Comparison of ENCODE assay signal across 8 cellular contexts in genomic region chr21:32826317-32827167, GRCh38. TPM values are rescaled to one million over a fixed set of nuclear protein-coding genes. Genes with fewer than 3 reads are reported as not detected.
DNase-seq lines count a peak whose midpoint lies in the region; FAIRE-seq and TF ChIP-seq lines count a peak whose summit lies in the region.

No MANE protein-coding gene starts in this region.

- peak; percentile 66 for TF ChIP-seq CTCF in fibroblast of mammary gland (conservative IDR thresholded peaks at IDR 0.05; ENCODE audit: control insufficient read depth, insufficient read depth, low read depth, low read length)
- peak; percentile 48 for TF ChIP-seq CTCF in nephron progenitor cell (IDR thresholded peaks at IDR 0.05)

- no peak overlapping the region for H3K27ac Mint-ChIP-seq in activated CD4-positive, alpha-beta T cell treated with anti-CD3 and anti-CD28 coated beads, Interleukin-2, amount 10 ng/mL, durations not matched to agents 24 days and 14 days
- no peak overlapping the region for H3K27ac Mint-ChIP-seq in nephron progenitor cell

- H3K4me3 Mint-ChIP-seq in activated CD4-positive, alpha-beta T cell treated with anti-CD3 and anti-CD28 coated beads, Interleukin-2, amount 10 ng/mL, durations not matched to agents 24 days and 14 days, result no peak overlapping the region
- H3K4me3 Mint-ChIP-seq in nephron progenitor cell, result no peak overlapping the region

- H3K27me3 Mint-ChIP-seq in activated CD4-positive, alpha-beta T cell treated with anti-CD3 and anti-CD28 coated beads, Interleukin-2, amount 10 ng/mL, durations not matched to agents 24 days and 14 days, result peaks cover 20% of the 10 kb centered on the region
- peaks cover 6% of the 10 kb centered on the region for H3K27me3 Mint-ChIP-seq in nephron progenitor cell (ENCODE audit: low read depth, poor library complexity)

- H3K4me3 ChIP-seq in fibroblast of mammary gland (ENCODE audit: control insufficient read depth, low read depth, low read length), result no peak overlapping the region

- TF ChIP-seq POLR2A in H54 (IDR thresholded peaks at IDR 0.05; ENCODE audit: low read depth, low read length), result no peak

- peaks cover 3% of the 10 kb centered on the region for H3K4me1 Mint-ChIP-seq in activated CD4-positive, alpha-beta T cell treated with anti-CD3 and anti-CD28 coated beads, Interleukin-2, amount 10 ng/mL, durations not matched to agents 24 days and 14 days
- no peaks in the 10 kb centered on the region for H3K4me1 Mint-ChIP-seq in nephron progenitor cell

- FAIRE-seq in H54 (lab: Jason Lieb, UNC), result peak; percentile 87

- DNase-seq in DMS153 treated with DMSO at 0.1 percent for 48 hours (lab: John Stamatoyannopoulos, UW; ENCODE audit: unreplicated experiment), result peak; percentile 9
- peak; percentile 28 for DNase-seq in H54 (ENCODE audit: insufficient read length, low spot score)
- peak; percentile 21 for DNase-seq in NCI-H2171 (lab: John Stamatoyannopoulos, UW)
- DNase-seq in activated CD4-positive, alpha-beta T cell treated with anti-CD3 and anti-CD28 coated beads, Interleukin-2, amount 10 ng/mL, durations not matched to agents 24 days and 14 days, result peak; percentile 82
- DNase-seq in fibroblast of mammary gland (ENCODE audit: low read depth), result peak; percentile 74
- peak; percentile 14 for DNase-seq in nephron progenitor cell
- DNase-seq in T-helper 9 cell, result no peak
- DNase-seq in activated effector memory CD4-positive, alpha-beta T cell treated with anti-CD3 and anti-CD28 coated beads, Interleukin-2, amount 50 U/mL, for 16 hours, result no peak

- no peaks in the 10 kb centered on the region for H3K36me3 Mint-ChIP-seq in activated CD4-positive, alpha-beta T cell treated with anti-CD3 and anti-CD28 coated beads, Interleukin-2, amount 10 ng/mL, durations not matched to agents 24 days and 14 days (ENCODE audit: low read depth)
- H3K36me3 Mint-ChIP-seq in nephron progenitor cell (ENCODE audit: low read depth), result no peaks in the 10 kb centered on the region

- H3K9me3 Mint-ChIP-seq in activated CD4-positive, alpha-beta T cell treated with anti-CD3 and anti-CD28 coated beads, Interleukin-2, amount 10 ng/mL, durations not matched to agents 24 days and 14 days, result no peaks in the 10 kb centered on the region
- peaks cover 4% of the 10 kb centered on the region for H3K9me3 Mint-ChIP-seq in nephron progenitor cell

- intact Hi-C loops in activated CD4-positive, alpha-beta T cell treated with anti-CD3 and anti-CD28 coated beads, Interleukin-2, amount 10 ng/mL, durations not matched to agents 24 days and 14 days (cut with micrococcal nuclease), result loop anchor here (1.0 kb wide), 2 partner anchors 138 to 173 kb away; no protein-coding TSS in a partner anchor

RNA-seq across cellular contexts. Expression of gene PAXBP1, which starts 55.0 kb away (rescaled TPM):
- total RNA-seq in activated CD4-positive, alpha-beta T cell treated with anti-CD3 and anti-CD28 coated beads, Interleukin-2, amount 10 ng/mL, durations not matched to agents 24 days and 14 days, result 60.5 and 65.4 TPM in 2 replicates

Comparison
In these comparisons a context has a peak if more than half of its experiments do, and no peak if none do; other contexts are left out.
1. DNase-seq: peak in DMS153 treated with DMSO at 0.1 percent for 48 hours (single experiment), H54 (single experiment), NCI-H2171 (single experiment), activated CD4-positive, alpha-beta T cell treated with anti-CD3 and anti-CD28 coated beads, Interleukin-2, amount 10 ng/mL, durations not matched to agents 24 days and 14 days (single experiment), fibroblast of mammary gland (single experiment) and nephron progenitor cell (single experiment); none in T-helper 9 cell (single experiment) and activated effector memory CD4-positive, alpha-beta T cell treated with anti-CD3 and anti-CD28 coated beads, Interleukin-2, amount 50 U/mL, for 16 hours (single experiment).